In genomic region chr19:56148955-56149655, GRCh38 we compare ENCODE assay signal across 23 cellular contexts. TPM values are rescaled to one million over a fixed set of nuclear protein-coding genes. Genes with fewer than 3 reads are reported as not detected.
"Had no signal": no experiment of that assay in that cellular context is flagged by ENCODE, and none has a peak within 500 bp of the region (broad histone marks: within the 10 kb centered on the region; RNA-seq: fewer than 3 reads in every experiment).

No MANE protein-coding gene starts in this region.

RNA-seq across cellular contexts. Expression of gene GALP, which starts 26.7 kb away (rescaled TPM):
- total RNA-seq: activated B cell treated with CpG ODN at 0.5 μM for 24 hours; activated CD4-positive, alpha-beta memory T cell treated with anti-CD3 and anti-CD28 coated beads for 36 hours; activated CD4-positive, alpha-beta T cell treated with anti-CD3 and anti-CD28 coated beads, Interleukin-2, amount 10 ng/mL, durations not matched to agents 24 days and 14 days; activated CD8-positive, alpha-beta memory T cell treated with anti-CD3 and anti-CD28 coated beads for 36 hours; activated CD8-positive, alpha-beta T cell treated with anti-CD3 and anti-CD28 coated beads for 36 hours; activated naive CD4-positive, alpha-beta T cell treated with anti-CD3 and anti-CD28 coated beads for 36 hours; activated naive CD4-positive, alpha-beta T cell treated with anti-CD3 and anti-CD28 coated beads, Interleukin-2, amount 50 U/mL, for 72 hours; activated naive CD8-positive, alpha-beta T cell treated with anti-CD3 and anti-CD28 coated beads for 36 hours; activated T-cell treated with anti-CD3 and anti-CD28 coated beads, Interleukin-2, amount 50 U/mL, for 4 hours; activated T-cell treated with anti-CD3 and anti-CD28 coated beads, Interleukin-2, amount 50 U/mL, for 72 hours; activated T-helper 1 cell treated with anti-CD3 and anti-CD28 coated beads, Interleukin-12 subunit alpha, Interleukin-12 subunit beta, Interleukin-2, Interleukin-4 antibody, amounts not matched to agents 30 ng/mL and 10 ng/mL and 1 ng/mL, durations not matched to agents 14 hours and 24 hours and 36 hours; activated T-helper 17 cell treated with anti-CD3 and anti-CD28 coated beads, Interleukin-2, amount 50 U/mL, for 72 hours; adrenal gland; aorta; astrocyte; body of pancreas; breast epithelium; cardiac septum; cerebellum; T-cell; T-helper 1 cell treated with Interleukin-12 subunit alpha and Interleukin-12 subunit beta and Interleukin-4 antibody, amounts not matched to agents 30 ng/mL and 1 ng/mL, for 36 hours; T-helper 17 cell; T-helper 2 cell treated with Interferon-gamma antibody and Interleukin-4, amounts not matched to agents 100 ng/mL and 5 ng/mL, for 36 hours had no signal
- polyA plus RNA-seq: adrenal gland, aorta had no signal

RNA-seq across cellular contexts. Expression of gene ZSCAN5B, which starts 48.5 kb away (rescaled TPM):
- total RNA-seq: activated B cell treated with CpG ODN at 0.5 μM for 24 hours; activated CD4-positive, alpha-beta memory T cell treated with anti-CD3 and anti-CD28 coated beads for 36 hours; activated CD4-positive, alpha-beta T cell treated with anti-CD3 and anti-CD28 coated beads, Interleukin-2, amount 10 ng/mL, durations not matched to agents 24 days and 14 days; activated CD8-positive, alpha-beta memory T cell treated with anti-CD3 and anti-CD28 coated beads for 36 hours; activated CD8-positive, alpha-beta T cell treated with anti-CD3 and anti-CD28 coated beads for 36 hours; activated naive CD4-positive, alpha-beta T cell treated with anti-CD3 and anti-CD28 coated beads for 36 hours; activated naive CD4-positive, alpha-beta T cell treated with anti-CD3 and anti-CD28 coated beads, Interleukin-2, amount 50 U/mL, for 72 hours; activated naive CD8-positive, alpha-beta T cell treated with anti-CD3 and anti-CD28 coated beads for 36 hours; activated T-cell treated with anti-CD3 and anti-CD28 coated beads, Interleukin-2, amount 50 U/mL, for 4 hours; activated T-cell treated with anti-CD3 and anti-CD28 coated beads, Interleukin-2, amount 50 U/mL, for 72 hours; activated T-helper 1 cell treated with anti-CD3 and anti-CD28 coated beads, Interleukin-12 subunit alpha, Interleukin-12 subunit beta, Interleukin-2, Interleukin-4 antibody, amounts not matched to agents 30 ng/mL and 10 ng/mL and 1 ng/mL, durations not matched to agents 14 hours and 24 hours and 36 hours; aorta; astrocyte; body of pancreas; breast epithelium; cardiac septum; cerebellum; T-cell; T-helper 1 cell treated with Interleukin-12 subunit alpha and Interleukin-12 subunit beta and Interleukin-4 antibody, amounts not matched to agents 30 ng/mL and 1 ng/mL, for 36 hours; T-helper 17 cell; T-helper 2 cell treated with Interferon-gamma antibody and Interleukin-4, amounts not matched to agents 100 ng/mL and 5 ng/mL, for 36 hours had no signal
- polyA plus RNA-seq: aorta had no signal

RNA-seq across cellular contexts. Expression of gene ZSCAN5C, which starts 53.0 kb away (rescaled TPM):
- total RNA-seq: activated B cell treated with CpG ODN at 0.5 μM for 24 hours; activated CD4-positive, alpha-beta memory T cell treated with anti-CD3 and anti-CD28 coated beads for 36 hours; activated CD4-positive, alpha-beta T cell treated with anti-CD3 and anti-CD28 coated beads, Interleukin-2, amount 10 ng/mL, durations not matched to agents 24 days and 14 days; activated CD8-positive, alpha-beta memory T cell treated with anti-CD3 and anti-CD28 coated beads for 36 hours; activated CD8-positive, alpha-beta T cell treated with anti-CD3 and anti-CD28 coated beads for 36 hours; activated naive CD4-positive, alpha-beta T cell treated with anti-CD3 and anti-CD28 coated beads for 36 hours; activated naive CD4-positive, alpha-beta T cell treated with anti-CD3 and anti-CD28 coated beads, Interleukin-2, amount 50 U/mL, for 72 hours; activated naive CD8-positive, alpha-beta T cell treated with anti-CD3 and anti-CD28 coated beads for 36 hours; activated T-cell treated with anti-CD3 and anti-CD28 coated beads, Interleukin-2, amount 50 U/mL, for 4 hours; activated T-cell treated with anti-CD3 and anti-CD28 coated beads, Interleukin-2, amount 50 U/mL, for 72 hours; activated T-helper 1 cell treated with anti-CD3 and anti-CD28 coated beads, Interleukin-12 subunit alpha, Interleukin-12 subunit beta, Interleukin-2, Interleukin-4 antibody, amounts not matched to agents 30 ng/mL and 10 ng/mL and 1 ng/mL, durations not matched to agents 14 hours and 24 hours and 36 hours; activated T-helper 17 cell treated with anti-CD3 and anti-CD28 coated beads, Interleukin-2, amount 50 U/mL, for 72 hours; adrenal gland; aorta; astrocyte; body of pancreas; breast epithelium; cardiac septum; cerebellum; T-cell; T-helper 1 cell treated with Interleukin-12 subunit alpha and Interleukin-12 subunit beta and Interleukin-4 antibody, amounts not matched to agents 30 ng/mL and 1 ng/mL, for 36 hours; T-helper 17 cell; T-helper 2 cell treated with Interferon-gamma antibody and Interleukin-4, amounts not matched to agents 100 ng/mL and 5 ng/mL, for 36 hours had no signal
- polyA plus RNA-seq: adrenal gland, aorta had no signal
